Comparison of ENCODE assay signal across 17 cellular contexts in the genomic region with DNA sequence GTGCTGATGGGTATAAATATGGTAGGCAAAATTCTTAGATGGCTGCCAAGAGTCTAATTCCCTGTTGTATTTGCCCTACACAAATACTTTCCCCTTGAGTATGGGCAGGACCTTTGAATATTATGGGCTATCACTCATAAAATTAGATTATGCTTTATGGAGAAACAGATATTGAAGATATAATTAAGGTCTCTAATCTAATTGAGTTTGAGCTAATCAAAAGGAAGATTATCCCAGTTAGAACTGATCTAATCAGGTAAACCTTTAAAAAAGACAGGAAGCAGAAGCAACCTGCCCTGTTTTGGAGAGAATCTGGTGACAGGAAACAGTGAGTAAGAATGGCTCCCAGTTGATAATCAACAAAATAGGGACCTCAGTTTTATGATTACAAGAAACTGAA.
"Had no signal": no experiment of that assay in that cellular context is flagged by ENCODE, and none has a peak within 500 bp of the region (broad histone marks: within the 10 kb centered on the region; RNA-seq: fewer than 3 reads in every experiment).

No MANE protein-coding gene starts in this region.

- ATAC-seq: K562, T-cell had no signal

- DNase-seq: Kasumi-1, MM.1S, NCI-H1092 treated with DMSO at 0.1 percent for 48 hours, NCI-H1436, NCI-H1694, NCI-H187 treated with DMSO at 0.1 percent for 48 hours, NCI-H2029 treated with DMSO at 0.1 percent for 48 hours, NCI-H2171 treated with DMSO at 0.1 percent for 48 hours, NCI-H345, NCI-H524, NCI-H526 treated with DMSO at 0.1 percent for 48 hours, Right ventricle myocardium superior, RPMI8226, SIG-M5, SW 1271, T-cell had no signal
